Comparison of ENCODE assay signal across 10 cellular contexts in the genomic region with DNA sequence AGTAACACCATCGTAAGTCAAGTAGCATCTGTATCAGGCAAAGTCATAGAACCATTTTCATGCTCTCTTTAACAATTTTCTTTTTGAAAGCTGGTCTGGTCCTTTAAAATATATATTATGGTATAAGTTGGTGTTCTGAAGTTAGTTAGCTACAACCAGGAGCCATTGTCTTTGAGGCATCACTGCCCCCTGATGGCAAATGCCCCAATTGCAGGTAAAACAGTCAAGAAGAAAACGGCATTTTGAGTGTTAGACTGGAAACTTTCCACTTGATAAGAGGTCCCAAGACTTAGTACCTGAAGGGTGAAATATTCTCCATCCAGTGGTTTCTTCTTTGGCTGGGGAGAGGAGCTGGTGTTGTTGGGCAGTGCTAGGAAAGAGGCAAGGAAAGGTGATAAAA. TPM values are rescaled to one million over a fixed set of nuclear protein-coding genes. Genes with fewer than 3 reads are reported as not detected.
DNase-seq lines count a peak whose midpoint lies in the region; ATAC-seq, FAIRE-seq and TF ChIP-seq lines count a peak whose summit lies in the region.
"Had no signal": no experiment of that assay in that cellular context is flagged by ENCODE, and none has a peak within 500 bp of the region (broad histone marks: within the 10 kb centered on the region; RNA-seq: fewer than 3 reads in every experiment).

No MANE protein-coding gene starts in this region.

- H3K79me2 ChIP-seq in H1 (ENCODE audit: control insufficient read depth in 1 of 2, insufficient read depth in 2 of 2, low read length in 2 of 2) = peaks cover 0 to 4% of the 10 kb centered on the region in 2 experiments; a peak in 2 of 4 replicates

- ATAC-seq in HG02840 (IDR thresholded peaks at IDR 0.05; ENCODE audit: low FRiP score, unreplicated experiment) = no peak
- ATAC-seq in GM19324 (IDR thresholded peaks at IDR 0.05; ENCODE audit: low FRiP score, unreplicated experiment) = no peak
- ATAC-seq: mucosa of descending colon had no signal

- H3K9ac ChIP-seq in H1 (replicated peaks in 1 of 4; ENCODE audit: extremely low read depth in 1 of 4, low read depth in 3 of 4, low read length in 3 of 4) = no peak overlapping the region

- H3K14ac ChIP-seq in H1 (ENCODE audit: insufficient read length) = no peak overlapping the region

- intact Hi-C loops in posterior vena cava (cut with DNase I) = no loop called here

- H3K79me1 ChIP-seq in H1 (ENCODE audit: low read depth, low read length) = no peaks in the 10 kb centered on the region; the same call in 1 of the 2 replicates

- H2BK5ac ChIP-seq in H1 (ENCODE audit: low read depth, low read length) = no peak overlapping the region

- H4K20me1 ChIP-seq in H1 (replicated peaks in 1 of 2; ENCODE audit: control insufficient read depth in 1 of 2, insufficient read depth in 2 of 2, low read length in 2 of 2) = peaks cover 0 to 2% of the 10 kb centered on the region in 2 experiments

- H3K36me3 ChIP-seq in Peyer's patch = peaks cover 0 to 80% (median 3%) of the 10 kb centered on the region in 3 donors
- H3K36me3 ChIP-seq in H1 (ENCODE audit: control insufficient read depth in 2 of 4, insufficient read depth in 4 of 4, low read length in 3 of 4) = peaks cover 32 to 73% (median 59%) of the 10 kb centered on the region in 4 experiments

- 97% methylated on average over 2 of the region's 2 CpGs; no CpG with 5 or more reads in 1 of the 2 experiments for WGBS in H1 (ENCODE audit: extremely low coverage in 1 of 2, insufficient coverage in 1 of 2, insufficient read length in 1 of 2, insufficient replicate concordance in 2 of 2, low coverage in 1 of 2, low lambda C conversion rate in 2 of 2, missing lambda C conversion rate in 1 of 2), 2 experiments

- H4K8ac ChIP-seq in H1 (ENCODE audit: extremely low read depth, insufficient read depth, low read length) = no peak overlapping the region

- no peak overlapping the region for H2BK12ac ChIP-seq in H1 (ENCODE audit: low read depth, low read length)

- TF ChIP-seq POLR2A in Peyer's patch (IDR thresholded peaks at IDR 0.05) = no peak
- no peak for TF ChIP-seq POLR2A in H1 (IDR thresholded peaks at IDR 0.05; ENCODE audit: control extremely low read depth in 1 of 2, low read depth in 2 of 2, low read length in 2 of 2)

- no peak overlapping the region for H3K56ac ChIP-seq in H1 (replicated peaks; ENCODE audit: insufficient read length, low read depth, low read length)

- no peak overlapping the region for H3K27ac ChIP-seq in Peyer's patch
- H3K27ac ChIP-seq in H1 (ENCODE audit: low read depth, low read length) = no peak overlapping the region

- H2AFZ ChIP-seq in H1 (ENCODE audit: low read length) = no peak overlapping the region

- H2BK120ac ChIP-seq in H1 (replicated peaks; ENCODE audit: low read depth, low read length) = no peak overlapping the region

- H4K91ac ChIP-seq in H1 (replicated peaks; ENCODE audit: insufficient read length, low read length) = no peak overlapping the region

- H3K9me3 ChIP-seq in Peyer's patch (peaks cover 0 to 8% (median 3%) of the 10 kb centered on the region in 4 donors), H1 (ENCODE audit: insufficient read depth in 2 of 2, low read depth in 1 of 2, low read length in 1 of 2) (peaks cover 5 to 13% of the 10 kb centered on the region in 2 experiments; a peak in 2 of 4 replicates)

- no peak for TF ChIP-seq EP300 in H1 (IDR thresholded peaks at IDR 0.05; ENCODE audit: borderline replicate concordance in 1 of 2, low read depth in 2 of 2, low read length in 2 of 2)

- DNase-seq in SKM-1 treated with dmso at 0.1 percent for 144 hours (lab: John Stamatoyannopoulos, UW; ENCODE audit: unreplicated experiment) = peak; percentile 0
- no peak for DNase-seq in SKM-1 (lab: John Stamatoyannopoulos, UW; ENCODE audit: unreplicated experiment)
- DNase-seq in Peyer's patch = peak in 2 of 3 donors; percentile 53 to 74
- peak in 1 of 2 experiments; percentile 89 for DNase-seq in H1 (ENCODE audit: low read depth in 1 of 2, low spot score in 2 of 2)
- peak; percentile 28 to 53 for DNase-seq in stimulated activated CD4-positive, alpha-beta T cell treated with anti-CD3 and anti-CD28 coated beads, Interleukin-4, amount 100 ng/mL, for 48 hours (ENCODE audit: low read depth in 2 of 2)
- no peak for DNase-seq in posterior vena cava (ENCODE audit: low spot score)
- DNase-seq: COR-L47 had no signal

- POLR2A ChIA-PET in H1 (lab: Charles Lee; ENCODE audit: partially characterized antibody) = interaction anchor here (0.6 to 79.4 kb wide), 5 partner anchors 7 to 99 kb away, joined by 3 to 2272 read pairs (median 36); partner anchors contain the start of genes ATP1B2, FXR2, MPDU1 and SAT2

- H2BK20ac ChIP-seq in H1 (ENCODE audit: low read length) = no peak overlapping the region

- peak; percentile 48 for FAIRE-seq in H1 (lab: Jason Lieb, UNC)

- TF ChIP-seq RAD21 in H1 (IDR thresholded peaks at IDR 0.05 in 1 of 2, conservative IDR thresholded peaks at IDR 0.05 in 1 of 2; ENCODE audit: low read depth in 2 of 2, low read length in 2 of 2) = peak; percentile 79 to 85

- H3K18ac ChIP-seq in H1 (ENCODE audit: extremely low read depth, low read length) = no peak overlapping the region

- no peak overlapping the region for H3K4ac ChIP-seq in H1 (replicated peaks; ENCODE audit: insufficient read length, low read depth, low read length)

- CTCF ChIA-PET in H1 (lab: Charles Lee; ENCODE audit: partially characterized antibody) = interaction anchor here (0.6 to 15.7 kb wide), 22 partner anchors 9 to 110 kb away, joined by 3 to 332 read pairs (median 6); partner anchors contain the start of genes ATP1B2, EFNB3, FXR2 and MPDU1

- H3K27me3 ChIP-seq in Peyer's patch (no peaks in the 10 kb centered on the region), H1 (replicated peaks in 1 of 4; ENCODE audit: control insufficient read depth in 3 of 4, extremely low read depth in 1 of 4, insufficient read depth in 3 of 4, low read length in 3 of 4) (no peaks in the 10 kb centered on the region)

- peak in 4 of 6 experiments; percentile 35 to 67 (median 64) for TF ChIP-seq CTCF in Peyer's patch (IDR thresholded peaks at IDR 0.05)
- peak in 2 of 3 experiments; percentile 66 to 74; a peak in 3 of 4 replicates for TF ChIP-seq CTCF in H1 (IDR thresholded peaks at IDR 0.05; ENCODE audit: control extremely low read depth in 1 of 3, insufficient read depth in 1 of 3, low read depth in 1 of 3, low read length in 3 of 3)

- no peaks in the 10 kb centered on the region for H3K23me2 ChIP-seq in H1 (ENCODE audit: low read depth, low read length)

- H2BK15ac ChIP-seq in H1 (ENCODE audit: low read length) = no peak overlapping the region

- H2AK5ac ChIP-seq in H1 (ENCODE audit: low read depth, low read length) = no peak overlapping the region

- H3K23ac ChIP-seq in H1 (ENCODE audit: insufficient read length) = no peak overlapping the region

- H3K4me3 ChIP-seq in Peyer's patch (no peak overlapping the region), H1 (ENCODE audit: extremely low read depth in 1 of 4, insufficient read depth in 2 of 4, low read depth in 3 of 4, low read length in 4 of 4) (no peak overlapping the region)
- H3K4me3 ChIP-seq: mucosa of descending colon had no signal

- no peak overlapping the region for H3K4me2 ChIP-seq in H1 (ENCODE audit: insufficient read depth in 1 of 2, low read depth in 2 of 2, low read length in 2 of 2)

- H3K4me1 ChIP-seq in Peyer's patch (no peaks in the 10 kb centered on the region), H1 (replicated peaks in 1 of 4; ENCODE audit: control insufficient read depth in 3 of 4, insufficient read depth in 4 of 4, low read length in 3 of 4) (peaks cover 5 to 15% (median 10%) of the 10 kb centered on the region in 4 experiments)

- no peak overlapping the region for H4K5ac ChIP-seq in H1 (ENCODE audit: insufficient read length, low read depth, low read length)

RNA-seq across cellular contexts. Expression of gene TP53, which starts 14.1 kb away (rescaled TPM):
- total RNA-seq in Peyer's patch = 10 to 100 TPM; 19.6 to 27.7 (median 25.1) TPM
- 198 and 210 TPM in 2 replicates for total RNA-seq in H1 (2021; fragmentation: NEBNext Ultra II Directional; extraction: Animal tissue kit (Norgen Biotek cat#: 25700))
- 143 and 149 TPM in 2 replicates for polyA plus RNA-seq in H1 (2011; rRNA removed)
- 84.3 TPM for polyA plus RNA-seq in H1 (2011; cell fraction: cytosol; rRNA removed)
- polyA plus RNA-seq in H1 (2011; cell fraction: nucleus; rRNA removed) = 102 TPM
- 174 to 217 TPM (median 194 TPM) in 4 replicates for polyA plus RNA-seq in H1 (2012, experiment 1 of 2)
- 263 TPM for polyA plus RNA-seq in H1 (2012, experiment 2 of 2)
- 192 TPM for polyA plus RNA-seq in H1 (2013, experiment 1 of 2)
- 190 TPM for polyA plus RNA-seq in H1 (2013, experiment 2 of 2)
- polyA minus RNA-seq in H1 (2011; rRNA and poly(A)+ RNA removed) = 136 TPM in 2 replicates
- 107 TPM for polyA minus RNA-seq in H1 (2011; cell fraction: cytosol; rRNA and poly(A)+ RNA removed)
- polyA minus RNA-seq in H1 (2011; cell fraction: nucleus; rRNA and poly(A)+ RNA removed) = 55.7 TPM
- total RNA-seq in posterior vena cava = 10 to 100 TPM; 30.6 to 37.3 TPM

RNA-seq across cellular contexts. Expression of gene WRAP53, which starts 15.0 kb away (rescaled TPM):
- 1 to 10 TPM; 4.6 to 9.3 (median 6.2) TPM for total RNA-seq in Peyer's patch
- 29.3 and 30.1 TPM in 2 replicates for total RNA-seq in H1 (2021; fragmentation: NEBNext Ultra II Directional; extraction: Animal tissue kit (Norgen Biotek cat#: 25700))
- 29.2 and 38.4 TPM in 2 replicates for polyA plus RNA-seq in H1 (2011; rRNA removed)
- 24.4 TPM for polyA plus RNA-seq in H1 (2011; cell fraction: cytosol; rRNA removed)
- 42.9 TPM for polyA plus RNA-seq in H1 (2011; cell fraction: nucleus; rRNA removed)
- polyA plus RNA-seq in H1 (2012, experiment 1 of 2) = 23.4 to 35.3 TPM (median 32.4 TPM) in 4 replicates
- polyA plus RNA-seq in H1 (2012, experiment 2 of 2) = 38.6 TPM
- 21.8 TPM for polyA plus RNA-seq in H1 (2013, experiment 1 of 2)
- polyA plus RNA-seq in H1 (2013, experiment 2 of 2) = 19.4 TPM
- 14.3 and 16.1 TPM in 2 replicates for polyA minus RNA-seq in H1 (2011; rRNA and poly(A)+ RNA removed)
- polyA minus RNA-seq in H1 (2011; cell fraction: cytosol; rRNA and poly(A)+ RNA removed) = 12.0 TPM
- polyA minus RNA-seq in H1 (2011; cell fraction: nucleus; rRNA and poly(A)+ RNA removed) = 10.0 TPM
- total RNA-seq in posterior vena cava = 1 to 10 TPM; 4.8 to 5.0 TPM

RNA-seq across cellular contexts. Expression of gene ATP1B2, which starts 22.5 kb away (rescaled TPM):
- total RNA-seq in Peyer's patch = under 1 TPM in 1 of 4 donors, not detected in 3; 0.47 TPM
- 19.8 and 21.0 TPM in 2 replicates for total RNA-seq in H1 (2021; fragmentation: NEBNext Ultra II Directional; extraction: Animal tissue kit (Norgen Biotek cat#: 25700))
- polyA plus RNA-seq in H1 (2011; rRNA removed) = 9.1 and 12.6 TPM in 2 replicates
- 4.0 TPM for polyA plus RNA-seq in H1 (2011; cell fraction: cytosol; rRNA removed)
- polyA plus RNA-seq in H1 (2011; cell fraction: nucleus; rRNA removed) = 10.8 TPM
- polyA plus RNA-seq in H1 (2012, experiment 1 of 2) = 14.7 to 25.4 TPM (median 20.2 TPM) in 4 replicates
- polyA plus RNA-seq in H1 (2012, experiment 2 of 2) = 18.6 TPM
- polyA plus RNA-seq in H1 (2013, experiment 1 of 2) = 36.4 TPM
- 38.8 TPM for polyA plus RNA-seq in H1 (2013, experiment 2 of 2)
- polyA minus RNA-seq in H1 (2011; rRNA and poly(A)+ RNA removed) = 12.0 and 12.6 TPM in 2 replicates
- polyA minus RNA-seq in H1 (2011; cell fraction: cytosol; rRNA and poly(A)+ RNA removed) = 19.2 TPM
- polyA minus RNA-seq in H1 (2011; cell fraction: nucleus; rRNA and poly(A)+ RNA removed) = 9.9 TPM
- 1 to 10 TPM; 2.2 to 2.6 TPM for total RNA-seq in posterior vena cava

RNA-seq across cellular contexts. Expression of gene EFNB3, which starts 31.8 kb away (rescaled TPM):
- total RNA-seq in Peyer's patch (under 1 TPM in 1 of 4 donors, not detected in 3; 0.27 TPM), posterior vena cava (under 1 TPM; 0.19 to 0.42 TPM)
- 15.0 and 16.0 TPM in 2 replicates for total RNA-seq in H1 (2021; fragmentation: NEBNext Ultra II Directional; extraction: Animal tissue kit (Norgen Biotek cat#: 25700))
- polyA plus RNA-seq in H1 (2011; rRNA removed) = 27.1 and 27.3 TPM in 2 replicates
- 19.9 TPM for polyA plus RNA-seq in H1 (2011; cell fraction: cytosol; rRNA removed)
- polyA plus RNA-seq in H1 (2011; cell fraction: nucleus; rRNA removed) = 40.5 TPM
- 15.2 to 17.2 TPM (median 16.3 TPM) in 4 replicates for polyA plus RNA-seq in H1 (2012, experiment 1 of 2)
- polyA plus RNA-seq in H1 (2012, experiment 2 of 2) = 20.2 TPM
- polyA plus RNA-seq in H1 (2013, experiment 1 of 2) = 18.0 TPM
- 18.9 TPM for polyA plus RNA-seq in H1 (2013, experiment 2 of 2)
- 14.9 and 18.5 TPM in 2 replicates for polyA minus RNA-seq in H1 (2011; rRNA and poly(A)+ RNA removed)
- 8.7 TPM for polyA minus RNA-seq in H1 (2011; cell fraction: cytosol; rRNA and poly(A)+ RNA removed)
- polyA minus RNA-seq in H1 (2011; cell fraction: nucleus; rRNA and poly(A)+ RNA removed) = 9.7 TPM

RNA-seq across cellular contexts. Expression of gene SHBG, which starts 43.3 kb away (rescaled TPM):
- total RNA-seq in Peyer's patch (10 to 100 TPM in 2 of 4 donors, 1 to 10 TPM in 2; 2.1 to 38.0 (median 16.3) TPM), posterior vena cava (under 1 TPM in 1 of 2 donors, not detected in 1; 0.43 TPM)
- total RNA-seq in H1 (2021; fragmentation: NEBNext Ultra II Directional; extraction: Animal tissue kit (Norgen Biotek cat#: 25700)) = 0.69 and 1.2 TPM in 2 replicates
- polyA plus RNA-seq in H1 (2011; rRNA removed) = 1.1 and 1.3 TPM in 2 replicates
- 1.2 TPM for polyA plus RNA-seq in H1 (2011; cell fraction: cytosol; rRNA removed)
- polyA plus RNA-seq in H1 (2011; cell fraction: nucleus; rRNA removed) = 2.9 TPM
- 0.87 to 1.8 TPM (median 1.3 TPM) in 4 replicates for polyA plus RNA-seq in H1 (2012, experiment 1 of 2)
- polyA plus RNA-seq in H1 (2012, experiment 2 of 2) = 2.1 TPM
- polyA plus RNA-seq in H1 (2013, experiment 1 of 2) = 0.49 TPM
- 0.66 TPM for polyA plus RNA-seq in H1 (2013, experiment 2 of 2)
- 1.3 and 1.6 TPM in 2 replicates for polyA minus RNA-seq in H1 (2011; rRNA and poly(A)+ RNA removed)
- not detected for polyA minus RNA-seq in H1 (2011; cell fraction: cytosol; rRNA and poly(A)+ RNA removed)
- polyA minus RNA-seq in H1 (2011; cell fraction: nucleus; rRNA and poly(A)+ RNA removed) = 0.70 TPM

Comparison
In these comparisons a context has a peak if more than half of its experiments do, and no peak if none do; other contexts are left out.
1. DNase-seq: peak in SKM-1 treated with dmso at 0.1 percent for 144 hours (single experiment), Peyer's patch (2 of 3) and stimulated activated CD4-positive, alpha-beta T cell treated with anti-CD3 and anti-CD28 coated beads, Interleukin-4, amount 100 ng/mL, for 48 hours (2 of 2); none in SKM-1 (single experiment) and posterior vena cava (single experiment).